Comparison of ENCODE assay signal across 8 cellular contexts in the genomic region with DNA sequence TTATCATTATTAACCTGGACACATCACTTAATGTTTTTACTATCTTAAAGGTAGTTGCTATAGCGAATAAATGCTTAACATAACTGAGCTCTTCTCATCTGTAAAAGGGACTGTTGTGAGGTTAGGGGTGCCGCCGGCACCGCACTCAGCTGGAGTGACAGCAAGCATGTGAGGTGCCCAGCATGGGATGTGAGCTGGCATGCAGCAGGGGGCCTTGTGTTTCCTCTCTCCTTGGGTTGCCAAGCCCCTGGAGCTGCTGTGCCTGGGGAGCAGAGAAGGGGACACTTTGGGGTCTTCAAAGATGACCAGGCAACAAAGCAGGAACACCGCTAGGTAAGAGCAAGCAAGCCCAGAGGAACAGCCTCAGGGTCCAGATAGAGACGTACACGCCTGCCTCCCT. TPM values are rescaled to one million over a fixed set of nuclear protein-coding genes. Genes with fewer than 3 reads are reported as not detected.
A peak's percentile ranks its signal among the peaks of the same experiment; 100 is the strongest.
DNase-seq lines count a peak whose midpoint lies in the region; ATAC-seq, FAIRE-seq and TF ChIP-seq lines count a peak whose summit lies in the region.

No MANE protein-coding gene starts in this region.

- H3K27ac ChIP-seq in left lung (peak overlapping the region; percentile 84 to 94), stomach smooth muscle (ENCODE audit: low read length) (peak overlapping the region; percentile 80)

- H3K4me1 ChIP-seq in left lung, result peaks cover 27 to 54% of the 10 kb centered on the region in 2 donors
- H3K4me1 ChIP-seq in stomach smooth muscle (ENCODE audit: control insufficient read depth, insufficient read depth, low read length), result peaks cover 52% of the 10 kb centered on the region

- no peak for ATAC-seq in activated naive CD8-positive, alpha-beta T cell treated with anti-CD3 and anti-CD28 coated beads, Interleukin-2, amount 10 ng/mL, durations not matched to agents 7 days and 5 days (ENCODE audit: low read depth)
- no peak for ATAC-seq in left lung
- no peak for ATAC-seq in GM21528 (IDR thresholded peaks at IDR 0.05; ENCODE audit: low FRiP score, unreplicated experiment)

- H3K4me3 ChIP-seq in left lung (no peak overlapping the region), stomach smooth muscle (ENCODE audit: low read length in 2 of 2) (no peak overlapping the region)

- H3K36me3 ChIP-seq in left lung, result peaks cover 0 to 18% of the 10 kb centered on the region in 2 donors
- H3K36me3 ChIP-seq in stomach smooth muscle (ENCODE audit: control insufficient read depth in 2 of 2, insufficient read depth in 2 of 2, low read length in 2 of 2), result peaks cover 0 to 3% of the 10 kb centered on the region in 2 donors

- H3K9me3 Mint-ChIP-seq in T-helper 1 cell treated with Interleukin-12 subunit alpha and Interleukin-12 subunit beta and Interleukin-4 antibody, amounts not matched to agents 30 μg/mL and 1 μg/mL, for 36 hours, result no peaks in the 10 kb centered on the region
- no peaks in the 10 kb centered on the region for H3K9me3 Mint-ChIP-seq in activated naive CD8-positive, alpha-beta T cell treated with anti-CD3 and anti-CD28 coated beads, Interleukin-2, amount 10 ng/mL, durations not matched to agents 7 days and 5 days

- no peak for TF ChIP-seq CTCF in left lung (IDR thresholded peaks at IDR 0.05)

- DNase-seq in T-helper 1 cell, result no peak
- no peak for DNase-seq in activated naive CD8-positive, alpha-beta T cell treated with anti-CD3 and anti-CD28 coated beads, Interleukin-2, amount 10 ng/mL, durations not matched to agents 7 days and 5 days
- DNase-seq in left lung, result no peak
- DNase-seq in NCI-H446 treated with DMSO at 0.1 percent for 48 hours (lab: John Stamatoyannopoulos, UW), result no peak
- no peak for DNase-seq in frontal cortex (ENCODE audit: low spot score in 2 of 2)

- no peak for FAIRE-seq in frontal cortex (lab: Jason Lieb, UNC)

- peaks cover 24% of the 10 kb centered on the region for H3K36me3 Mint-ChIP-seq in T-helper 1 cell treated with Interleukin-12 subunit alpha and Interleukin-12 subunit beta and Interleukin-4 antibody, amounts not matched to agents 30 μg/mL and 1 μg/mL, for 36 hours (ENCODE audit: low read depth)
- H3K36me3 Mint-ChIP-seq in activated naive CD8-positive, alpha-beta T cell treated with anti-CD3 and anti-CD28 coated beads, Interleukin-2, amount 10 ng/mL, durations not matched to agents 7 days and 5 days, result peaks cover 15% of the 10 kb centered on the region

- peak overlapping the region in 1 of 2 donors; percentile 0 for H3K9ac ChIP-seq in stomach smooth muscle (ENCODE audit: low read length in 2 of 2)

- no peaks in the 10 kb centered on the region for H3K27me3 ChIP-seq in left lung
- H3K27me3 ChIP-seq in stomach smooth muscle (ENCODE audit: control insufficient read depth in 1 of 2, insufficient read depth in 2 of 2, low read length in 2 of 2), result no peaks in the 10 kb centered on the region

- intact Hi-C loops in left lung (cut with DNase I), result no loop called here

- peaks cover 30% of the 10 kb centered on the region for H3K4me1 Mint-ChIP-seq in T-helper 1 cell treated with Interleukin-12 subunit alpha and Interleukin-12 subunit beta and Interleukin-4 antibody, amounts not matched to agents 30 μg/mL and 1 μg/mL, for 36 hours (ENCODE audit: low read depth)
- H3K4me1 Mint-ChIP-seq in activated naive CD8-positive, alpha-beta T cell treated with anti-CD3 and anti-CD28 coated beads, Interleukin-2, amount 10 ng/mL, durations not matched to agents 7 days and 5 days, result peaks cover 36% of the 10 kb centered on the region

- H3K4me3 Mint-ChIP-seq in T-helper 1 cell treated with Interleukin-12 subunit alpha and Interleukin-12 subunit beta and Interleukin-4 antibody, amounts not matched to agents 30 μg/mL and 1 μg/mL, for 36 hours, result peak overlapping the region; percentile 11
- H3K4me3 Mint-ChIP-seq in activated naive CD8-positive, alpha-beta T cell treated with anti-CD3 and anti-CD28 coated beads, Interleukin-2, amount 10 ng/mL, durations not matched to agents 7 days and 5 days, result peak overlapping the region; percentile 99

- POLR2A ChIA-PET in activated naive CD8-positive, alpha-beta T cell treated with anti-CD3 and anti-CD28 coated beads, Interleukin-2, amount 10 ng/mL, durations not matched to agents 7 days and 5 days (lab: Charles Lee), result interaction anchor here (1.1 to 7.1 kb wide), 4 partner anchors 13 to 220 kb away, joined by 3 to 71 read pairs (median 6); a partner anchor contains a TSS

- no peaks in the 10 kb centered on the region for H3K9me3 ChIP-seq in left lung
- no peaks in the 10 kb centered on the region for H3K9me3 ChIP-seq in stomach smooth muscle (ENCODE audit: control insufficient read depth in 2 of 2, low read length in 2 of 2)

- no peaks in the 10 kb centered on the region for H3K27me3 Mint-ChIP-seq in T-helper 1 cell treated with Interleukin-12 subunit alpha and Interleukin-12 subunit beta and Interleukin-4 antibody, amounts not matched to agents 30 μg/mL and 1 μg/mL, for 36 hours (ENCODE audit: low read depth)
- H3K27me3 Mint-ChIP-seq in activated naive CD8-positive, alpha-beta T cell treated with anti-CD3 and anti-CD28 coated beads, Interleukin-2, amount 10 ng/mL, durations not matched to agents 7 days and 5 days, result no peaks in the 10 kb centered on the region

- H3K27ac Mint-ChIP-seq in T-helper 1 cell treated with Interleukin-12 subunit alpha and Interleukin-12 subunit beta and Interleukin-4 antibody, amounts not matched to agents 30 μg/mL and 1 μg/mL, for 36 hours, result no peak overlapping the region
- peak overlapping the region; percentile 85 for H3K27ac Mint-ChIP-seq in activated naive CD8-positive, alpha-beta T cell treated with anti-CD3 and anti-CD28 coated beads, Interleukin-2, amount 10 ng/mL, durations not matched to agents 7 days and 5 days

RNA-seq across cellular contexts. Expression of a gene that starts 2.1 kb away (rescaled TPM):
- 10 to 100 TPM; 31.0 to 34.6 TPM for total RNA-seq in activated naive CD8-positive, alpha-beta T cell treated with anti-CD3 and anti-CD28 coated beads, Interleukin-2, amount 10 ng/mL, durations not matched to agents 7 days and 5 days
- total RNA-seq in left lung, result 10 to 100 TPM; 10.2 to 28.0 TPM
- total RNA-seq in frontal cortex, result 0.41 TPM

RNA-seq across cellular contexts. Expression of a gene that starts 42.3 kb away (rescaled TPM):
- total RNA-seq in activated naive CD8-positive, alpha-beta T cell treated with anti-CD3 and anti-CD28 coated beads, Interleukin-2, amount 10 ng/mL, durations not matched to agents 7 days and 5 days, result 10 to 100 TPM; 73.8 to 80.6 TPM
- total RNA-seq in left lung, result 10 to 100 TPM; 47.7 to 56.0 TPM
- 147 TPM for total RNA-seq in frontal cortex
